1 cellular context compared by ENCODE assay signal in genomic region chrX:31871989-31872388, GRCh38.
TF ChIP-seq lines count a peak whose summit lies in the region.

No MANE protein-coding gene starts in this region.

TF ChIP-seq in K562, 482 proteins besides CTCF, POLR2A, EP300 and RAD21 (continued from another document):
- TF ChIP-seq E2F6 (IDR thresholded peaks at IDR 0.05; ENCODE audit: borderline replicate concordance in 1 of 2, extremely low read depth in 1 of 2, insufficient read depth in 1 of 2, insufficient read length in 1 of 2, low read depth in 1 of 2, low read length in 1 of 2, poor library complexity in 1 of 2, severe bottlenecking in 1 of 2) (no peak), KDM2B (CRISPR knock-in tag; IDR thresholded peaks at IDR 0.05) (no peak), ETV1 (tag; conservative IDR thresholded peaks at IDR 0.05; ENCODE audit: low read depth) (no peak), ZBTB2 (IDR thresholded peaks at IDR 0.05) (no peak), JUND (IDR thresholded peaks at IDR 0.05; ENCODE audit: borderline replicate concordance, low read depth, low read length) (0 out of 2 replicates have a peak, but pooled peaks have one; percentile 18), JUND (tag; IDR thresholded peaks at IDR 0.05; ENCODE audit: borderline replicate concordance, low read depth, low read length) (no peak), STAT5A (IDR thresholded peaks at IDR 0.05; ENCODE audit: borderline replicate concordance, low read length) (peak; percentile 72), JUNB (CRISPR knock-in tag; conservative IDR thresholded peaks at IDR 0.05) (no peak), TSC22D4 (tag; IDR thresholded peaks at IDR 0.05) (no peak), SMARCE1 (IDR thresholded peaks at IDR 0.05) (peak; percentile 91), DACH1 (IDR thresholded peaks at IDR 0.05; ENCODE audit: partially characterized antibody) (peak; percentile 15), ZNF764 (CRISPR knock-in tag; IDR thresholded peaks at IDR 0.05; ENCODE audit: low read depth) (no peak), ZNF316 (IDR thresholded peaks at IDR 0.05) (peak; percentile 52), NR2C1 (IDR thresholded peaks at IDR 0.05) (no peak), NR2C1 (tag; IDR thresholded peaks at IDR 0.05) (no peak), OTX1 (CRISPR knock-in tag; IDR thresholded peaks at IDR 0.05) (no peak)
